ENCODE assay signal across 7 cellular contexts in genomic region chr5:178624626-178625546, GRCh38.
DNase-seq lines count a peak whose midpoint lies in the region; ATAC-seq and TF ChIP-seq lines count a peak whose summit lies in the region.

No MANE protein-coding gene starts in this region.

- H3K4me1 Mint-ChIP-seq in stimulated activated naive B cell treated with anti-CD40 and anti-IgM and Interleukin-4, amounts not matched to agents 10 μg/mL and 1 μg/mL and 100 μg/mL, for 72 hours: peaks cover 21 to 38% of the 10 kb centered on the region in 2 donors

- peaks cover 2 to 4% of the 10 kb centered on the region in 2 donors for H3K9me3 Mint-ChIP-seq in stimulated activated naive B cell treated with anti-CD40 and anti-IgM and Interleukin-4, amounts not matched to agents 10 μg/mL and 1 μg/mL and 100 μg/mL, for 72 hours

- DNase-seq in HCEC 1CT (peak; percentile 5), NCI-H345 (lab: John Stamatoyannopoulos, UW) (no peak)
- no peak for DNase-seq in stimulated activated naive B cell treated with anti-CD40 and anti-IgM and Interleukin-4, amounts not matched to agents 10 μg/mL and 1 μg/mL and 100 μg/mL, for 72 hours
- no peak for DNase-seq in central memory CD4-positive, alpha-beta T cell

- H3K36me3 Mint-ChIP-seq in stimulated activated naive B cell treated with anti-CD40 and anti-IgM and Interleukin-4, amounts not matched to agents 10 μg/mL and 1 μg/mL and 100 μg/mL, for 72 hours: peaks cover 12 to 29% of the 10 kb centered on the region in 2 donors

- peak overlapping the region; percentile 88 for H3K27ac ChIP-seq in VCaP

- ATAC-seq in stimulated activated naive B cell treated with anti-CD40 and anti-IgM and Interleukin-4, amounts not matched to agents 10 μg/mL and 1 μg/mL and 100 μg/mL, for 72 hours (replicated peaks): no peak
- no peak for ATAC-seq in GM18520 (IDR thresholded peaks at IDR 0.05; ENCODE audit: unreplicated experiment)

- no peak for TF ChIP-seq CTCF in VCaP (conservative IDR thresholded peaks at IDR 0.05)

- H3K4me3 ChIP-seq in iPS-11a (ENCODE audit: low read depth, low read length): peak overlapping the region; percentile 97

- no peaks in the 10 kb centered on the region for H3K27me3 Mint-ChIP-seq in stimulated activated naive B cell treated with anti-CD40 and anti-IgM and Interleukin-4, amounts not matched to agents 10 μg/mL and 1 μg/mL and 100 μg/mL, for 72 hours

- no peak overlapping the region for H3K27ac Mint-ChIP-seq in stimulated activated naive B cell treated with anti-CD40 and anti-IgM and Interleukin-4, amounts not matched to agents 10 μg/mL and 1 μg/mL and 100 μg/mL, for 72 hours

- peak overlapping the region; percentile 90 to 96 for H3K4me3 Mint-ChIP-seq in stimulated activated naive B cell treated with anti-CD40 and anti-IgM and Interleukin-4, amounts not matched to agents 10 μg/mL and 1 μg/mL and 100 μg/mL, for 72 hours
